8 cellular contexts compared by ENCODE assay signal in genomic region chr17:80475949-80476876, GRCh38. TPM values are rescaled to one million over a fixed set of nuclear protein-coding genes. Genes with fewer than 3 reads are reported as not detected.
A peak's percentile ranks its signal among the peaks of the same experiment; 100 is the strongest.
DNase-seq lines count a peak whose midpoint lies in the region; ATAC-seq, FAIRE-seq and TF ChIP-seq lines count a peak whose summit lies in the region.

NPTX1 (minus strand) TSS chr17:80476607; CDS start chr17:80476446, 161 bp downstream.

- no peak for FAIRE-seq in H54 (lab: Jason Lieb, UNC)

- 0 out of 2 replicates have a peak, but pooled peaks have one; percentile 21 for TF ChIP-seq POLR2A in H54 (IDR thresholded peaks at IDR 0.05; ENCODE audit: low read depth, low read length)
- TF ChIP-seq POLR2A in breast epithelium (IDR thresholded peaks at IDR 0.05): no peak

- no peak within 1 kb of the TSS for H3K27ac ChIP-seq in breast epithelium
- H3K27ac ChIP-seq in lung (ENCODE audit: low read depth in 1 of 2, low read length in 1 of 2): no peak within 1 kb of the TSS

- ATAC-seq in lung (ENCODE audit: insufficient read depth, low FRiP score) (no peak), HG03159 (IDR thresholded peaks at IDR 0.05; ENCODE audit: unreplicated experiment) (no peak), HG02973 (IDR thresholded peaks at IDR 0.05; ENCODE audit: unreplicated experiment) (no peak), GM19035 (IDR thresholded peaks at IDR 0.05; ENCODE audit: unreplicated experiment) (no peak)

- intact Hi-C loops in breast epithelium (cut with DNase I; ENCODE audit: low total_unique reads): loop anchor here (1.0 kb wide), 1 partner anchor 22 kb away; no protein-coding TSS in a partner anchor

- TF ChIP-seq CTCF in breast epithelium (IDR thresholded peaks at IDR 0.05): no peak
- TF ChIP-seq CTCF in lung (IDR thresholded peaks at IDR 0.05; ENCODE audit: control extremely low read depth, extremely low read depth): no peak

- peaks cover 27 to 28% of the 10 kb centered on the region in 2 donors for H3K4me1 ChIP-seq in breast epithelium
- peaks cover 0 to 27% of the 10 kb centered on the region in 2 donors for H3K4me1 ChIP-seq in lung (ENCODE audit: control insufficient read depth in 2 of 2, insufficient read depth in 2 of 2, low read length in 2 of 2)

- H3K36me3 ChIP-seq in breast epithelium (no peaks in the 10 kb centered on the region), lung (ENCODE audit: control insufficient read depth in 2 of 2, insufficient read depth in 2 of 2, low read length in 2 of 2) (no peaks in the 10 kb centered on the region)

- H3K27me3 ChIP-seq in breast epithelium (peaks cover 33 to 86% of the 10 kb centered on the region in 2 donors), lung (ENCODE audit: control insufficient read depth, insufficient read depth) (peaks cover 16% of the 10 kb centered on the region)

- peak within 1 kb of the TSS; percentile 4 to 67 (median 33) for H3K4me3 ChIP-seq in breast epithelium
- peak within 1 kb of the TSS; percentile 12 for H3K4me3 ChIP-seq in lung

- DNase-seq in H54 (ENCODE audit: insufficient read length, low spot score): no peak
- peak; percentile 61 for DNase-seq in NCI-H510A (lab: John Stamatoyannopoulos, UW)
- DNase-seq in breast epithelium (ENCODE audit: low spot score in 2 of 2): no peak
- DNase-seq in lung (ENCODE audit: low spot score): no peak
- DNase-seq in activated gamma-delta T cell (lab: John Stamatoyannopoulos, UW): no peak

- H3K9me3 ChIP-seq in breast epithelium: no peaks in the 10 kb centered on the region
- peaks cover 0 to 4% of the 10 kb centered on the region in 2 donors for H3K9me3 ChIP-seq in lung (ENCODE audit: control insufficient read depth in 2 of 2, insufficient read depth in 1 of 2, low read length in 1 of 2)

- WGBS in lung, 2 donors: 1 to 2% methylated on average over 88 to 133 of the region's 133 CpGs

RNA-seq across cellular contexts. Expression of gene NPTX1, which starts in this region (rescaled TPM):
- under 1 TPM; under 0.01 to 0.32 (median 0.29) TPM for total RNA-seq in breast epithelium
- 1 to 10 TPM; 1.8 to 7.5 TPM for total RNA-seq in lung
- under 1 TPM; 0.56 to 0.57 TPM for polyA plus RNA-seq in lung
